1 cellular context compared by ENCODE assay signal in the genomic region with DNA sequence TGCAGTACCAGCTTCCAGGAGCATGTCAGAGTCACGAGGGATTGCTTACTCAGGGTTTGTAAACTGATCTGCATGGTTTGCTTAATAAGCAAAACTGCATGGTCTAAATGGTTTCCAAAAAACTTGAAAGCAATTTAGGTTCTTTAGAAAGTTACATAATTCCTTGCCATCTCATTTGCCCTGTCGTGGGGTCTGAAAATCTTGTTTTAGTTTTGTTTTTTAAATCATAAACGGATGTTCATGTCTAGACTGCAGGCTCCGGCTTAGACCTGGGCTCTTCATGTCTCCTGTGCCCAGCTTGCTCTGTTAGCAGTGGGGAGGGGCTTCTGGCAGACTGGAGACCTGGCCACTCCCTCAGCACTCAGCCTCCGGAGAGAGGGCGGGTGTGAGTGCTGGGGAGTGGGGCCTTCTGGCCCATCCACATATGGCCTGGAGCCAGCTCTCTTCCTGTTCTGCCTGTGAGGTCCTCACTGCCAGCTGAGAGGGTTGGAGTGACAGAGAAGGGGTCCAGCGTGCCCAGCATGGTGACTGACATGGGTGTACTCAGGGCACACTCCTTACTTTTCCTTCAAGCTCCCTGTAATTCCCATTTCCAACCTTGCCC.
TF ChIP-seq lines count a peak whose summit lies in the region.

No MANE protein-coding gene starts in this region.

TF ChIP-seq in HEK293, 187 proteins besides CTCF, POLR2A, EP300 and RAD21 (continued from another document):
- no peak for TF ChIP-seq KLF10 (tag by site-specific recombination; IDR thresholded peaks at IDR 0.05)
- no peak for TF ChIP-seq ZBTB1 (tag by site-specific recombination; IDR thresholded peaks at IDR 0.05)
- TF ChIP-seq, protein P1, sequence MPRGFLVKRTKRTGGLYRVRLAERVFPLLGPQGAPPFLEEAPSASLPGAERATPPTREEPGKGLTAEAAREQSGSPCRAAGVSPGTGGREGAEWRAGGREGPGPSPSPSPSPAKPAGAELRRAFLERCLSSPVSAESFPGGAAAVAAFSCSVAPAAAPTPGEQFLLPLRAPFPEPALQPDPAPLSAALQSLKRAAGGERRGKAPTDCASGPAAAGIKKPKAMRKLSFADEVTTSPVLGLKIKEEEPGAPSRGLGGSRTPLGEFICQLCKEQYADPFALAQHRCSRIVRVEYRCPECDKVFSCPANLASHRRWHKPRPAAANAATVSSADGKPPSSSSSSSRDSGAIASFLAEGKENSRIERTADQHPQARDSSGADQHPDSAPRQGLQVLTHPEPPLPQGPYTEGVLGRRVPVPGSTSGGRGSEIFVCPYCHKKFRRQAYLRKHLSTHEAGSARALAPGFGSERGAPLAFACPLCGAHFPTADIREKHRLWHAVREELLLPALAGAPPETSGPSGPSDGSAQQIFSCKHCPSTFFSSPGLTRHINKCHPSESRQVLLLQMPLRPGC (tag by site-specific recombination; IDR thresholded peaks at IDR 0.05): no peak
- TF ChIP-seq, protein P2, sequence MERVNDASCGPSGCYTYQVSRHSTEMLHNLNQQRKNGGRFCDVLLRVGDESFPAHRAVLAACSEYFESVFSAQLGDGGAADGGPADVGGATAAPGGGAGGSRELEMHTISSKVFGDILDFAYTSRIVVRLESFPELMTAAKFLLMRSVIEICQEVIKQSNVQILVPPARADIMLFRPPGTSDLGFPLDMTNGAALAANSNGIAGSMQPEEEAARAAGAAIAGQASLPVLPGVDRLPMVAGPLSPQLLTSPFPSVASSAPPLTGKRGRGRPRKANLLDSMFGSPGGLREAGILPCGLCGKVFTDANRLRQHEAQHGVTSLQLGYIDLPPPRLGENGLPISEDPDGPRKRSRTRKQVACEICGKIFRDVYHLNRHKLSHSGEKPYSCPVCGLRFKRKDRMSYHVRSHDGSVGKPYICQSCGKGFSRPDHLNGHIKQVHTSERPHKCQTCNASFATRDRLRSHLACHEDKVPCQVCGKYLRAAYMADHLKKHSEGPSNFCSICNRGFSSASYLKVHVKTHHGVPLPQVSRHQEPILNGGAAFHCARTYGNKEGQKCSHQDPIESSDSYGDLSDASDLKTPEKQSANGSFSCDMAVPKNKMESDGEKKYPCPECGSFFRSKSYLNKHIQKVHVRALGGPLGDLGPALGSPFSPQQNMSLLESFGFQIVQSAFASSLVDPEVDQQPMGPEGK (tag by site-specific recombination; IDR thresholded peaks at IDR 0.05): peak; percentile 64
- no peak for TF ChIP-seq ZNF785 (tag by site-specific recombination; IDR thresholded peaks at IDR 0.05)
- no peak for TF ChIP-seq KLF7 (tag by site-specific recombination; IDR thresholded peaks at IDR 0.05; ENCODE audit: borderline replicate concordance)
- no peak for TF ChIP-seq ZNF2 (tag by site-specific recombination; IDR thresholded peaks at IDR 0.05)
- TF ChIP-seq, protein P3, sequence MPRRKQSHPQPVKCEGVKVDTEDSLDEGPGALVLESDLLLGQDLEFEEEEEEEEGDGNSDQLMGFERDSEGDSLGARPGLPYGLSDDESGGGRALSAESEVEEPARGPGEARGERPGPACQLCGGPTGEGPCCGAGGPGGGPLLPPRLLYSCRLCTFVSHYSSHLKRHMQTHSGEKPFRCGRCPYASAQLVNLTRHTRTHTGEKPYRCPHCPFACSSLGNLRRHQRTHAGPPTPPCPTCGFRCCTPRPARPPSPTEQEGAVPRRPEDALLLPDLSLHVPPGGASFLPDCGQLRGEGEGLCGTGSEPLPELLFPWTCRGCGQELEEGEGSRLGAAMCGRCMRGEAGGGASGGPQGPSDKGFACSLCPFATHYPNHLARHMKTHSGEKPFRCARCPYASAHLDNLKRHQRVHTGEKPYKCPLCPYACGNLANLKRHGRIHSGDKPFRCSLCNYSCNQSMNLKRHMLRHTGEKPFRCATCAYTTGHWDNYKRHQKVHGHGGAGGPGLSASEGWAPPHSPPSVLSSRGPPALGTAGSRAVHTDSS (tag by site-specific recombination; IDR thresholded peaks at IDR 0.05): no peak
- TF ChIP-seq ZNF202 (tag by site-specific recombination; IDR thresholded peaks at IDR 0.05; ENCODE audit: borderline replicate concordance): no peak
- TF ChIP-seq ZNF596 (tag by site-specific recombination; IDR thresholded peaks at IDR 0.05): no peak
- no peak for TF ChIP-seq ZNF239 (tag by site-specific recombination; IDR thresholded peaks at IDR 0.05)
- TF ChIP-seq REPIN1 (tag by site-specific recombination; IDR thresholded peaks at IDR 0.05; ENCODE audit: low read depth): no peak
- TF ChIP-seq ZNF394 (tag by site-specific recombination; IDR thresholded peaks at IDR 0.05; ENCODE audit: borderline replicate concordance): no peak
- TF ChIP-seq EGR2 (tag by site-specific recombination; IDR thresholded peaks at IDR 0.05; ENCODE audit: low read depth): no peak
- TF ChIP-seq ZNF610 (tag by site-specific recombination; IDR thresholded peaks at IDR 0.05; ENCODE audit: borderline replicate concordance): no peak
- TF ChIP-seq ZNF571 (tag by site-specific recombination; IDR thresholded peaks at IDR 0.05): no peak
TF ChIP-seq in HEK293: peak in this region for 17.
